Comparison of ENCODE assay signal across 19 cellular contexts in the genomic region with DNA sequence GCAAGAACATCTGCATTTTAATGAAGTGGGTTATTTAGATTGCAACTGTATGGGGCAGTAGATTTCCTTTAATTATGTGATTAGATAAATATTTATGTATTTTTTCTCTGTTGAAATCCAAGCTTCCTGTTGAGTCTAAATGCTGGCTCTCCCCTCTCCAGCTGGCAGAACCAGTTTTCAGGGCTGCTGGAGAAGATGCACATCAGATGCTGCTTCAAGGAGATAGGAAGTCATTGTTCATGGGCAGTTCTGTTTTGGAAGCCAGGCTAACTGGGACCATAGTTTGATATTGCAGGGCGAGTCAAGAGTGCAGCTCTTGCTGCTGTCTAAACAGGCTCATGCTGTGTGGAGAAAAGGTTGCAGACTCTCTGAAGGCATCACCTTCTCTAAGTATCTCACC.
DNase-seq lines count a peak whose midpoint lies in the region; ATAC-seq and TF ChIP-seq lines count a peak whose summit lies in the region.
"Had no signal": no experiment of that assay in that cellular context is flagged by ENCODE, and none has a peak within 500 bp of the region (broad histone marks: within the 10 kb centered on the region; RNA-seq: fewer than 3 reads in every experiment).

No MANE protein-coding gene starts in this region.

- peak overlapping the region; percentile 91 to 99 (median 92) for H3K27ac Mint-ChIP-seq in CD4-positive, CD25-positive, alpha-beta regulatory T cell
- H3K27ac Mint-ChIP-seq: brain had no signal

- H3K9me3 ChIP-seq in CD4-positive, CD25-positive, alpha-beta regulatory T cell (ENCODE audit: control insufficient read depth in 2 of 2, low read length in 2 of 2): no peaks in the 10 kb centered on the region
- H3K9me3 ChIP-seq: BE2C, tibial nerve had no signal

- TF ChIP-seq CTCF in LNCaP clone FGC (IDR thresholded peaks at IDR 0.05; ENCODE audit: control insufficient read depth, extremely low read depth, insufficient read depth) (no peak), epithelial cell of esophagus (IDR thresholded peaks at IDR 0.05; ENCODE audit: insufficient read depth, low read depth, low read length, missing control alignments) (no peak)

- H3K4me1 Mint-ChIP-seq in CD4-positive, CD25-positive, alpha-beta regulatory T cell: peaks cover 25 to 53% (median 38%) of the 10 kb centered on the region in 4 donors

- intact Hi-C loops in left colon (cut with DNase I, micrococcal nuclease): no loop called here

- H3K27ac ChIP-seq in CD4-positive, CD25-positive, alpha-beta regulatory T cell (ENCODE audit: insufficient read depth, low read length, poor library complexity, severe bottlenecking): peak overlapping the region; percentile 74

- H3K27me3 ChIP-seq in CD4-positive, CD25-positive, alpha-beta regulatory T cell (ENCODE audit: control insufficient read depth, insufficient read depth, low read length): no peaks in the 10 kb centered on the region
- H3K27me3 ChIP-seq: BE2C, tibial nerve had no signal

- H3K4me1 ChIP-seq in CD4-positive, CD25-positive, alpha-beta regulatory T cell (ENCODE audit: control insufficient read depth, insufficient read depth, low read length, poor library complexity, severe bottlenecking): peaks cover 29% of the 10 kb centered on the region

- H3K36me3 Mint-ChIP-seq in CD4-positive, CD25-positive, alpha-beta regulatory T cell: peaks cover 4% of the 10 kb centered on the region
- H3K36me3 Mint-ChIP-seq: brain; natural killer cell treated with Interleukin-12 subunit alpha and Interleukin-12 subunit beta and Interleukin-15 and Interleukin-18, amount 100 ng/mL, for 72 hours had no signal

- H3K36me3 ChIP-seq in CD4-positive, CD25-positive, alpha-beta regulatory T cell (ENCODE audit: control insufficient read depth, insufficient read depth, low read length): no peaks in the 10 kb centered on the region
- H3K36me3 ChIP-seq: BE2C, tibial nerve had no signal

- ATAC-seq in CD4-positive, CD25-positive, alpha-beta regulatory T cell (ENCODE audit: low read depth in 2 of 2): no peak
- no peak for ATAC-seq in left colon
- ATAC-seq in GM21390 (IDR thresholded peaks at IDR 0.05; ENCODE audit: unreplicated experiment): no peak

- peak overlapping the region in 2 of 4 donors; percentile 62 to 80 for H3K4me3 Mint-ChIP-seq in CD4-positive, CD25-positive, alpha-beta regulatory T cell
- H3K4me3 Mint-ChIP-seq: brain; natural killer cell treated with Interleukin-12 subunit alpha and Interleukin-12 subunit beta and Interleukin-15 and Interleukin-18, amount 100 ng/mL, for 72 hours had no signal

- DNase-seq in NCI-H2029 (lab: John Stamatoyannopoulos, UW) (peak; percentile 17), NCI-H2029 treated with DMSO at 0.1 percent for 48 hours (lab: John Stamatoyannopoulos, UW) (no peak), LNCaP clone FGC (ENCODE audit: low read depth) (peak; percentile 4), epithelial cell of esophagus (ENCODE audit: low read depth) (peak; percentile 59), left colon (no peak), NCI-H345 (lab: John Stamatoyannopoulos, UW) (no peak)
- no peak for DNase-seq in CD4-positive, CD25-positive, alpha-beta regulatory T cell
- DNase-seq: activated gamma-delta T cell; activated T-cell treated with anti-CD3 and anti-CD28 coated beads, Interleukin-2, amount 50 U/mL, for 1 hour; BE2C; NCI-H1092 treated with DMSO at 0.1 percent for 48 hours; NCI-H524 treated with DMSO at 0.1 percent for 48 hours; retina had no signal

- no peaks in the 10 kb centered on the region for H3K27me3 Mint-ChIP-seq in CD4-positive, CD25-positive, alpha-beta regulatory T cell
- H3K27me3 Mint-ChIP-seq: brain; IgD-negative memory B cell; natural killer cell treated with Interleukin-12 subunit alpha and Interleukin-12 subunit beta and Interleukin-15 and Interleukin-18, amount 100 ng/mL, for 72 hours had no signal

- H3K9me3 Mint-ChIP-seq in CD4-positive, CD25-positive, alpha-beta regulatory T cell: peaks cover 0 to 2% (median 0%) of the 10 kb centered on the region in 7 donors
- H3K9me3 Mint-ChIP-seq: brain; IgD-negative memory B cell; natural killer cell treated with Interleukin-12 subunit alpha and Interleukin-12 subunit beta and Interleukin-15 and Interleukin-18, amount 100 ng/mL, for 72 hours had no signal

- H3K4me3 ChIP-seq in CD4-positive, CD25-positive, alpha-beta regulatory T cell (ENCODE audit: low read depth, low read length): peak overlapping the region; percentile 65
- H3K4me3 ChIP-seq in LNCaP clone FGC (ENCODE audit: low read depth, low read length) (no peak overlapping the region), epithelial cell of esophagus (ENCODE audit: low read length) (no peak overlapping the region)
- H3K4me3 ChIP-seq: skin epidermis, tibial nerve had no signal

Comparison
In these comparisons a context has a peak if more than half of its experiments do, and no peak if none do; other contexts are left out.
1. DNase-seq: peak in NCI-H2029 (single experiment), LNCaP clone FGC (single experiment) and epithelial cell of esophagus (single experiment); none in NCI-H2029 treated with DMSO at 0.1 percent for 48 hours (single experiment), CD4-positive, CD25-positive, alpha-beta regulatory T cell (0 of 3), left colon (0 of 2) and NCI-H345 (single experiment).